In the genomic region with DNA sequence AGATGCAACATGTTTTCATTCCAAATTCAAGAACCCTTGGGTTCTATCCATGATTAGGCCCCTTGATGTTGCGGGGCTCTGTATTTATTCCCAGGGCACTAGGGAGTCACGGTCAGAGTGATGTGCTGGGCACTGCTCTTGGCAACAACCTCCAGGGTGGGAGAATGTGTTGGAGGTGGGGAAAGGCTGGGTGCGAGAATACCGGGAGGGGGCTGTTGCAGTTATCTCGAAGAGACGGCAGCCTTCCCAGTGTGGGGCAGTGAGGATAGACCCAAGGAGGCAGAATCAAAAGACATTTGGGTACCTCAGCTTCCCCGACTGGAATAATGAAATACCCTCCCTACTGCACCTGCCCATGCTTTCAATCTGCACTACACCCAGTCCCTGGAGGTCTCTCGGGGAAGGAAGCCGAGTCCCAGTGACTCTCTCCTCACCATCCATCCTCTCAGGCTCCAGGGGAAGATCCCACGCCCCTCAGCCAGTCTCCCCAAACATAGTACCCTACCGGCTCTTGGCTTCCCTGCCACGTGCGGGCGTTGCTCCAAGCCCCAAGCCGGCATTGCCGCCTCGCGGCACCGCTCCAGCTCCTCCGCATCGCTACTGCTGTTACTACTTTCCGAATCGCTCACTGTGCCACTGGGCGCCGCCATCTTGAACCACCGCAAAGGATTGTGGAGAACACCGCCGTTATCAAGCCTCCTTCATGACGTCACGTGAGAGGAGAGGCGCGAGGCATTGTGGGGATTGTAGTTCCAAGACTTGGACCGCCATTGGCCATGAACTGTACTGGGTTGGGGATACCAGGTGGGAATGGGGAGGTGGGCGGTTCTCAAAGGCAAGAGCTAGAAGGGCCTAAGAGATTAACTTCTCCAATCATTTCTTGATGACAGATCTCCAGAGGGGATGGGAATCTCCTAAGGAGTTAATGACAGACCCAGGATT, we compare ENCODE assay signal across 1 cellular context.
A peak's percentile ranks its signal among the peaks of the same experiment; 100 is the strongest.
TF ChIP-seq lines count a peak whose summit lies in the region.

A gene with protein sequence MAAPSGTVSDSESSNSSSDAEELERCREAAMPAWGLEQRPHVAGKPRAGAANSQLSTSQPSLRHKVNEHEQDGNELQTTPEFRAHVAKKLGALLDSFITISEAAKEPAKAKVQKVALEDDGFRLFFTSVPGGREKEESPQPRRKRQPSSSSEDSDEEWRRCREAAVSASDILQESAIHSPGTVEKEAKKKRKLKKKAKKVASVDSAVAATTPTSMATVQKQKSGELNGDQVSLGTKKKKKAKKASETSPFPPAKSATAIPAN (minus strand): TSS at position 663 of the 942 bp plus-strand sequence. CDS start 13 bp downstream, at position 650.

TF ChIP-seq in H1, 55 proteins besides CTCF, POLR2A, EP300 and RAD21 (continued from another document):
- TF ChIP-seq PHF8 (conservative IDR thresholded peaks at IDR 0.05; ENCODE audit: low read depth, low read length): peak; percentile 91
- no peak for TF ChIP-seq HDAC6 (IDR thresholded peaks at IDR 0.05; ENCODE audit: low read depth, low read length)
- peak; percentile 54 for TF ChIP-seq KDM4A (IDR thresholded peaks at IDR 0.05; ENCODE audit: low read depth, low read length, severe bottlenecking)
- TF ChIP-seq BRCA1 (IDR thresholded peaks at IDR 0.05; ENCODE audit: low read depth, low read length): no peak; the same call in 1 of the 2 replicates
- no peak for TF ChIP-seq SUZ12 (IDR thresholded peaks at IDR 0.05; ENCODE audit: low read length)
